In the genomic region with DNA sequence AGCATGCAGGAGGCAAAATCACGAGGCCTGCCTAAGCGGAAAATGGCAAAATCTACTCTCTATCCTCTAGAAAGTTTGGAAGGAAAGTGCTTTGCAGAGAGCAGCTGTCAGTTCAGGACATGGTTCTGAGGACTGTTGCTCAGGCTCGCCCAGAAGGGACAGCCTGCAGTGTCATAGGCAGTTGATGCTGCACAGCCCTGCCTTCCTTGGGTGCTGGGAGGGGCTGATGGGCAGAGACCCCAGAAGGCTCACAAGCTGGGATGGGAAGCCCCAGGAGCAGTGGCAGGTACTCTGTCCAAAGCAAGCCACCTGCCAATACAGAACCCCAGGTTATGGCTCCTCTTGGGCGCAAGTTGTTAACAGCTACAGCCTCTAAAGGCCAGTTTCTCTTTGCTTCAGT, we compare ENCODE assay signal across 21 cellular contexts. TPM values are rescaled to one million over a fixed set of nuclear protein-coding genes. Genes with fewer than 3 reads are reported as not detected.
A peak's percentile ranks its signal among the peaks of the same experiment; 100 is the strongest.
DNase-seq lines count a peak whose midpoint lies in the region; TF ChIP-seq lines count a peak whose summit lies in the region.
"Had no signal": no experiment of that assay in that cellular context is flagged by ENCODE, and none has a peak within 500 bp of the region (broad histone marks: within the 10 kb centered on the region; RNA-seq: fewer than 3 reads in every experiment).

No MANE protein-coding gene starts in this region.

- no peak overlapping the region for H3K23ac ChIP-seq in neuronal stem cell (ENCODE audit: low read depth, low read length, poor library complexity)

- H2BK12ac ChIP-seq in neuronal stem cell (ENCODE audit: low read length): no peak overlapping the region

- H3K27ac Mint-ChIP-seq in activated naive CD4-positive, alpha-beta T cell treated with anti-CD3 and anti-CD28 coated beads for 36 hours: peak overlapping the region; percentile 65

- H3K36me3 ChIP-seq in hepatocyte (replicated peaks; ENCODE audit: insufficient read depth, low read depth): no peaks in the 10 kb centered on the region
- H3K36me3 ChIP-seq in smooth muscle cell (ENCODE audit: low read depth): no peaks in the 10 kb centered on the region
- peaks cover 59 to 100% of the 10 kb centered on the region in 2 donors for H3K36me3 ChIP-seq in neuronal stem cell (replicated peaks in 1 of 2; ENCODE audit: control insufficient read depth in 2 of 2, insufficient read depth in 2 of 2, low read length in 2 of 2)

- H4K91ac ChIP-seq in neuronal stem cell (ENCODE audit: low read depth, low read length, poor library complexity): no peak overlapping the region

- H3K4me3 Mint-ChIP-seq in activated naive CD4-positive, alpha-beta T cell treated with anti-CD3 and anti-CD28 coated beads for 36 hours: no peak overlapping the region
- H3K4me3 Mint-ChIP-seq: CD4-positive, CD25-positive, alpha-beta regulatory T cell had no signal

- H2AK5ac ChIP-seq in neuronal stem cell (ENCODE audit: low read depth, low read length): no peak overlapping the region

- H3K4me2 ChIP-seq in hepatocyte: no peak overlapping the region
- H3K4me2 ChIP-seq in smooth muscle cell: no peak overlapping the region
- no peak overlapping the region for H3K4me2 ChIP-seq in neuronal stem cell (ENCODE audit: insufficient read depth, low read length, poor library complexity, severe bottlenecking)
- H3K4me2 ChIP-seq: BLaER1 had no signal

- H2BK120ac ChIP-seq in neuronal stem cell (ENCODE audit: low read depth, low read length): no peak overlapping the region

- H3K4me1 Mint-ChIP-seq in activated naive CD4-positive, alpha-beta T cell treated with anti-CD3 and anti-CD28 coated beads for 36 hours (ENCODE audit: low read depth): peaks cover 3% of the 10 kb centered on the region

- H3K9me3 Mint-ChIP-seq in activated naive CD4-positive, alpha-beta T cell treated with anti-CD3 and anti-CD28 coated beads for 36 hours: no peaks in the 10 kb centered on the region
- H3K9me3 Mint-ChIP-seq: CD4-positive, CD25-positive, alpha-beta regulatory T cell had no signal

- intact Hi-C loops in activated naive CD4-positive, alpha-beta T cell treated with anti-CD3 and anti-CD28 coated beads for 36 hours (cut with micrococcal nuclease): no loop called here

- H2AFZ ChIP-seq in hepatocyte (no peak overlapping the region), smooth muscle cell (ENCODE audit: low read depth) (no peak overlapping the region), neuronal stem cell (ENCODE audit: low read length) (no peak overlapping the region)
- H2AFZ ChIP-seq: GM23248 had no signal

- no peaks in the 10 kb centered on the region for H4K20me1 ChIP-seq in hepatocyte (ENCODE audit: insufficient read depth, poor library complexity, severe bottlenecking)
- peaks cover 16% of the 10 kb centered on the region for H4K20me1 ChIP-seq in smooth muscle cell (ENCODE audit: low read depth)

- no peak overlapping the region for H2BK15ac ChIP-seq in neuronal stem cell (ENCODE audit: low read length)

- H3K36me3 Mint-ChIP-seq in activated naive CD4-positive, alpha-beta T cell treated with anti-CD3 and anti-CD28 coated beads for 36 hours (ENCODE audit: low read depth): peaks cover 30% of the 10 kb centered on the region

- no peak overlapping the region for H3K14ac ChIP-seq in neuronal stem cell (ENCODE audit: low read length)

- peak overlapping the region; percentile 0; the same call in 1 of the 2 replicates for H3K27ac ChIP-seq in RWPE1
- peak overlapping the region; percentile 59 for H3K27ac ChIP-seq in hepatocyte
- peak overlapping the region; percentile 3 for H3K27ac ChIP-seq in smooth muscle cell (ENCODE audit: low read depth)
- no peak overlapping the region for H3K27ac ChIP-seq in neuronal stem cell (replicated peaks; ENCODE audit: low read length)
- H3K27ac ChIP-seq: BLaER1, GM23248, SK-N-MC had no signal

- H3K18ac ChIP-seq in neuronal stem cell (ENCODE audit: low read length): no peak overlapping the region

- no peaks in the 10 kb centered on the region for H3K27me3 Mint-ChIP-seq in activated naive CD4-positive, alpha-beta T cell treated with anti-CD3 and anti-CD28 coated beads for 36 hours (ENCODE audit: low read depth)
- H3K27me3 Mint-ChIP-seq: CD4-positive, CD25-positive, alpha-beta regulatory T cell had no signal

- no peak overlapping the region for H4K8ac ChIP-seq in neuronal stem cell (ENCODE audit: low read depth, low read length)

- no peak overlapping the region for H3K4ac ChIP-seq in neuronal stem cell (ENCODE audit: low read length)

- H3F3A ChIP-seq in smooth muscle cell (ENCODE audit: low read depth): peaks cover 17% of the 10 kb centered on the region

- CTCF ChIA-PET in activated naive CD4-positive, alpha-beta T cell treated with anti-CD3 and anti-CD28 coated beads for 36 hours (lab: Charles Lee): no interaction called here
- CTCF ChIA-PET in RWPE1 (lab: Yijun Ruan, JAX): interaction anchor here (0.8 to 0.9 kb wide), 2 partner anchors 14 kb away, joined by 3 read pairs; no protein-coding TSS in a partner anchor

- H3K79me1 ChIP-seq in neuronal stem cell (ENCODE audit: low read depth, low read length): no peaks in the 10 kb centered on the region

- WGBS in hepatocyte (ENCODE audit: low lambda C conversion rate, missing lambda C conversion rate): 92% methylated on average over 4 of the region's 4 CpGs
- 100% methylated on average over 4 of the region's 4 CpGs for WGBS in smooth muscle cell (ENCODE audit: low lambda C conversion rate)
- no CpG with 5 or more reads among the region's 4 CpGs for WGBS in neuronal stem cell (ENCODE audit: extremely low coverage in 2 of 2, insufficient read length in 2 of 2, insufficient replicate concordance in 1 of 2), 2 donors

- H3K79me2 ChIP-seq in hepatocyte: no peaks in the 10 kb centered on the region
- peaks cover 11% of the 10 kb centered on the region for H3K79me2 ChIP-seq in smooth muscle cell (ENCODE audit: low read depth)

- peaks cover 21% of the 10 kb centered on the region for H3K4me1 ChIP-seq in hepatocyte (ENCODE audit: insufficient read depth)
- no peaks in the 10 kb centered on the region for H3K4me1 ChIP-seq in smooth muscle cell (ENCODE audit: low read depth)
- no peaks in the 10 kb centered on the region for H3K4me1 ChIP-seq in neuronal stem cell (ENCODE audit: control insufficient read depth in 2 of 2, insufficient read depth in 1 of 2, low read depth in 1 of 2, low read length in 2 of 2)
- H3K4me1 ChIP-seq: BLaER1 had no signal

- no peak for TF ChIP-seq CTCF in RWPE1 (conservative IDR thresholded peaks at IDR 0.05; ENCODE audit: low read depth)
- TF ChIP-seq CTCF in hepatocyte (IDR thresholded peaks at IDR 0.05; ENCODE audit: poor library complexity): no peak
- no peak for TF ChIP-seq CTCF in smooth muscle cell (IDR thresholded peaks at IDR 0.05; ENCODE audit: borderline replicate concordance, insufficient read depth, poor library complexity, severe bottlenecking)

- H3K9me2 ChIP-seq in hepatocyte (replicated peaks; ENCODE audit: insufficient read depth): no peaks in the 10 kb centered on the region

- no peak overlapping the region for H2BK5ac ChIP-seq in neuronal stem cell (ENCODE audit: low read length)

- POLR2A ChIA-PET in RWPE1 (lab: Yijun Ruan, JAX; ENCODE audit: low non-redundant PET): no interaction called here

- H3K4me3 ChIP-seq in hepatocyte (no peak overlapping the region), smooth muscle cell (no peak overlapping the region), neuronal stem cell (ENCODE audit: low read length in 2 of 2) (no peak overlapping the region)
- H3K4me3 ChIP-seq: BLaER1, GM23248, SK-N-MC had no signal

- H3K9me3 ChIP-seq in hepatocyte (ENCODE audit: low read depth) (no peaks in the 10 kb centered on the region), smooth muscle cell (replicated peaks; ENCODE audit: low read depth) (no peaks in the 10 kb centered on the region), neuronal stem cell (replicated peaks in 1 of 2; ENCODE audit: control insufficient read depth in 2 of 2, insufficient read depth in 1 of 2, low read depth in 1 of 2, low read length in 2 of 2) (no peaks in the 10 kb centered on the region)
- H3K9me3 ChIP-seq: BLaER1 had no signal

- H3K9ac ChIP-seq in smooth muscle cell (ENCODE audit: low read depth) (no peak overlapping the region), neuronal stem cell (ENCODE audit: low read depth, low read length, poor library complexity) (no peak overlapping the region)
- H3K9ac ChIP-seq: BLaER1, GM23248 had no signal

- H3K27me3 ChIP-seq in hepatocyte: no peaks in the 10 kb centered on the region
- H3K27me3 ChIP-seq in smooth muscle cell (ENCODE audit: low read depth): no peaks in the 10 kb centered on the region
- no peaks in the 10 kb centered on the region for H3K27me3 ChIP-seq in neuronal stem cell (ENCODE audit: control insufficient read depth in 3 of 3, insufficient read depth in 3 of 3, low read depth in 1 of 3, low read length in 3 of 3)
- H3K27me3 ChIP-seq: BLaER1 had no signal

- no peak for DNase-seq in activated naive CD4-positive, alpha-beta T cell treated with anti-CD3 and anti-CD28 coated beads for 36 hours
- no peak for DNase-seq in activated naive CD4-positive, alpha-beta T cell treated with anti-CD3 and anti-CD28 coated beads, Interleukin-2, amount 50 U/mL, for 16 hours
- DNase-seq in RWPE1 (ENCODE audit: low spot score): no peak
- no peak for DNase-seq in hepatocyte (ENCODE audit: low spot score)
- no peak for DNase-seq in smooth muscle cell (lab: John Stamatoyannopoulos, UW; ENCODE audit: unreplicated experiment)
- no peak for DNase-seq in amniotic stem cell (lab: John Stamatoyannopoulos, UW)
- no peak for DNase-seq in NOMO-1 treated with DMSO at 0.1 percent for 48 hours (lab: John Stamatoyannopoulos, UW; ENCODE audit: unreplicated experiment)
- DNase-seq in neuronal stem cell (ENCODE audit: low spot score): no peak
- DNase-seq: CD4-positive, CD25-positive, alpha-beta regulatory T cell; DMS53; GM23248; H7; KBM-7; MM.1S; NCI-H2029; NCI-H446; NCI-H524 treated with DMSO at 0.1 percent for 48 hours; NCI-H82; SHP77 treated with DMSO at 0.1 percent for 48 hours had no signal

RNA-seq across cellular contexts. Expression of a gene that starts 57.3 kb away (rescaled TPM):
- total RNA-seq in activated naive CD4-positive, alpha-beta T cell treated with anti-CD3 and anti-CD28 coated beads for 36 hours: 100 to 1,000 TPM; 153 TPM
- total RNA-seq in hepatocyte: 304 and 311 TPM in 2 replicates
- 180 and 198 TPM in 2 replicates for polyA plus RNA-seq in hepatocyte
- total RNA-seq in smooth muscle cell: 349 and 371 TPM in 2 replicates
- 272 and 309 TPM in 2 replicates for polyA plus RNA-seq in smooth muscle cell
- polyA plus RNA-seq in neuronal stem cell (2013, experiment 1 of 2): 191 TPM
- polyA plus RNA-seq in neuronal stem cell (2013, experiment 2 of 2): 193 TPM
